ENCODE assay signal across 8 cellular contexts in genomic region chr11:59186130-59186594, GRCh38. TPM values are rescaled to one million over a fixed set of nuclear protein-coding genes. Genes with fewer than 3 reads are reported as not detected.
A peak's percentile ranks its signal among the peaks of the same experiment; 100 is the strongest.
DNase-seq lines count a peak whose midpoint lies in the region; ATAC-seq and TF ChIP-seq lines count a peak whose summit lies in the region.

No MANE protein-coding gene starts in this region.

- TF ChIP-seq POLR2A in lower leg skin (IDR thresholded peaks at IDR 0.05) = no peak

- H3K27ac Mint-ChIP-seq in effector memory CD8-positive, alpha-beta T cell = peak overlapping the region in 1 of 2 donors; percentile 69

- H3K4me3 Mint-ChIP-seq in effector memory CD8-positive, alpha-beta T cell = no peak overlapping the region

- no peaks in the 10 kb centered on the region for H3K9me3 Mint-ChIP-seq in effector memory CD8-positive, alpha-beta T cell

- no peaks in the 10 kb centered on the region for H3K4me1 Mint-ChIP-seq in effector memory CD8-positive, alpha-beta T cell (ENCODE audit: low read depth in 2 of 2)

- DNase-seq in AG20443 (ENCODE audit: low spot score) (peak; percentile 49), nucleus accumbens (lab: John Stamatoyannopoulos, UW) (peak in 34 of 56 donors; percentile 15 to 64 (median 32)), lower leg skin (ENCODE audit: low spot score in 2 of 2) (no peak)
- DNase-seq in activated CD4-positive, alpha-beta T cell treated with anti-CD3 and anti-CD28 coated beads for 1 hour = peak; percentile 28
- peak; percentile 40 to 53 (median 53) for DNase-seq in effector memory CD8-positive, alpha-beta T cell

- TF ChIP-seq CTCF in lower leg skin (IDR thresholded peaks at IDR 0.05) = no peak

- H3K36me3 Mint-ChIP-seq in effector memory CD8-positive, alpha-beta T cell (ENCODE audit: insufficient read depth) = no peaks in the 10 kb centered on the region

- intact Hi-C loops in lower leg skin (cut with DNase I; ENCODE audit: low total_unique reads) = no loop called here

- ATAC-seq in GM18861 (IDR thresholded peaks at IDR 0.05; ENCODE audit: unreplicated experiment) = peak; percentile 58
- peak; percentile 72 for ATAC-seq in HG03571 (IDR thresholded peaks at IDR 0.05; ENCODE audit: unreplicated experiment)
- peak; percentile 78 for ATAC-seq in effector memory CD8-positive, alpha-beta T cell (replicated peaks)
- no peak for ATAC-seq in HG03520 (IDR thresholded peaks at IDR 0.05; ENCODE audit: unreplicated experiment)

- peaks cover 0 to 23% of the 10 kb centered on the region in 2 donors for H3K27me3 Mint-ChIP-seq in effector memory CD8-positive, alpha-beta T cell

- no peak overlapping the region for H3K4me3 ChIP-seq in lower leg skin (ENCODE audit: low read depth, poor library complexity, severe bottlenecking)

- 63 to 80% methylated on average over 5 of the region's 5 CpGs for WGBS in lower leg skin, 2 donors

RNA-seq across cellular contexts. Expression of gene DTX4, which starts 14.2 kb away (rescaled TPM):
- total RNA-seq in lower leg skin = 1 to 10 TPM; 1.2 to 6.4 (median 3.4) TPM

RNA-seq across cellular contexts. Expression of gene MPEG1, which starts 26.6 kb away (rescaled TPM):
- total RNA-seq in lower leg skin = 1 to 10 TPM; 2.1 to 6.9 (median 3.8) TPM

RNA-seq across cellular contexts. Expression of gene FAM111A, which starts 43.5 kb away (rescaled TPM):
- total RNA-seq in lower leg skin = 10 to 100 TPM; 14.9 to 25.0 (median 20.9) TPM

Comparison
In these comparisons a context has a peak if more than half of its experiments do, and no peak if none do; other contexts are left out.
1. DNase-seq: peak in AG20443 (single experiment), activated CD4-positive, alpha-beta T cell treated with anti-CD3 and anti-CD28 coated beads for 1 hour (single experiment), effector memory CD8-positive, alpha-beta T cell (3 of 3) and nucleus accumbens (34 of 56); none in lower leg skin (0 of 2).